Comparison of ENCODE assay signal across 8 cellular contexts in genomic region chr1:206685749-206686485, GRCh38. TPM values are rescaled to one million over a fixed set of nuclear protein-coding genes. Genes with fewer than 3 reads are reported as not detected.
DNase-seq lines count a peak whose midpoint lies in the region; ATAC-seq and TF ChIP-seq lines count a peak whose summit lies in the region.

No MANE protein-coding gene starts in this region.

- H4K20me1 ChIP-seq in MM.1S (ENCODE audit: insufficient read depth, low read length), result no peaks in the 10 kb centered on the region

- POLR2A ChIA-PET in CD4-positive, alpha-beta T cell (lab: Charles Lee), result interaction anchor here (0.9 to 1.1 kb wide), 2 partner anchors 18 to 235 kb away, joined by 3 to 4 read pairs; no protein-coding TSS in a partner anchor
- POLR2A ChIA-PET in activated CD4-positive, alpha-beta T cell treated with anti-CD3 and anti-CD28 coated beads, Interleukin-2, amount 10 ng/mL, durations not matched to agents 7 days and 5 days (lab: Charles Lee), result no interaction called here

- H3K4me3 Mint-ChIP-seq in CD4-positive, alpha-beta T cell, result peak overlapping the region; percentile 99
- H3K4me3 Mint-ChIP-seq in activated CD4-positive, alpha-beta T cell treated with anti-CD3 and anti-CD28 coated beads, Interleukin-2, amount 10 ng/mL, durations not matched to agents 7 days and 5 days, result peak overlapping the region; percentile 100
- peak overlapping the region; percentile 88 for H3K4me3 Mint-ChIP-seq in endodermal cell

- no peaks in the 10 kb centered on the region for H3K36me3 ChIP-seq in MM.1S (replicated peaks; ENCODE audit: insufficient read depth, low read length)
- H3K36me3 ChIP-seq in endodermal cell (ENCODE audit: control insufficient read depth, insufficient read depth, low read length), result no peaks in the 10 kb centered on the region
- H3K36me3 ChIP-seq in mesodermal cell (ENCODE audit: control insufficient read depth, insufficient read depth, low read length), result peaks cover 3% of the 10 kb centered on the region

- H2AFZ ChIP-seq in MM.1S (ENCODE audit: low read length), result peak overlapping the region; percentile 4

- H3K27me3 ChIP-seq in CD4-positive, alpha-beta T cell (ENCODE audit: control insufficient read depth, insufficient read depth, low read length), result no peaks in the 10 kb centered on the region
- 0 out of 2 replicates have a peak, but pooled peaks cover 13% of the 10 kb centered on the region for H3K27me3 ChIP-seq in MM.1S (replicated peaks; ENCODE audit: insufficient read depth, low read length)
- peaks cover 36% of the 10 kb centered on the region for H3K27me3 ChIP-seq in endodermal cell (ENCODE audit: control insufficient read depth, insufficient read depth, low read length, poor library complexity, severe bottlenecking)

- no peaks in the 10 kb centered on the region for H3K9me3 Mint-ChIP-seq in CD4-positive, alpha-beta T cell
- no peaks in the 10 kb centered on the region for H3K9me3 Mint-ChIP-seq in activated CD4-positive, alpha-beta T cell treated with anti-CD3 and anti-CD28 coated beads, Interleukin-2, amount 10 ng/mL, durations not matched to agents 7 days and 5 days
- H3K9me3 Mint-ChIP-seq in endodermal cell, result no peaks in the 10 kb centered on the region

- no peaks in the 10 kb centered on the region for H3K9me2 ChIP-seq in MM.1S (replicated peaks; ENCODE audit: insufficient read depth, low read length)

- 0 to 1% methylated on average over 14 to 49 of the region's 49 CpGs for WGBS in endodermal cell (ENCODE audit: insufficient coverage in 1 of 2, insufficient read length in 1 of 2), 2 experiments
- 0 to 1% methylated on average over 36 to 38 of the region's 49 CpGs for WGBS in mesodermal cell (ENCODE audit: insufficient coverage in 2 of 2), 2 experiments

- H3K9ac ChIP-seq in MM.1S (ENCODE audit: low read length) (peak overlapping the region; percentile 57), endodermal cell (ENCODE audit: extremely low read depth, low read length, poor library complexity, severe bottlenecking) (peak overlapping the region; percentile 93)

- H3K27ac Mint-ChIP-seq in CD4-positive, alpha-beta T cell, result peak overlapping the region; percentile 96
- peak overlapping the region; percentile 99 for H3K27ac Mint-ChIP-seq in activated CD4-positive, alpha-beta T cell treated with anti-CD3 and anti-CD28 coated beads, Interleukin-2, amount 10 ng/mL, durations not matched to agents 7 days and 5 days
- H3K27ac Mint-ChIP-seq in endodermal cell, result peak overlapping the region; percentile 97

- ATAC-seq in CD4-positive, alpha-beta T cell (ENCODE audit: poor library complexity), result peak; percentile 45
- no peak for ATAC-seq in GM18858 (IDR thresholded peaks at IDR 0.05; ENCODE audit: unreplicated experiment)

- peak overlapping the region; percentile 71 for H3K4me3 ChIP-seq in MM.1S (ENCODE audit: low read length)
- peak overlapping the region; percentile 93 for H3K4me3 ChIP-seq in endodermal cell (ENCODE audit: low read length)
- H3K4me3 ChIP-seq in mesodermal cell (ENCODE audit: extremely low read depth, insufficient read depth, low read length, poor library complexity, severe bottlenecking), result peak overlapping the region; percentile 81

- H3K79me2 ChIP-seq in MM.1S (ENCODE audit: low read length), result peaks cover 54% of the 10 kb centered on the region

- H3K27me3 Mint-ChIP-seq in CD4-positive, alpha-beta T cell, result no peaks in the 10 kb centered on the region
- H3K27me3 Mint-ChIP-seq in activated CD4-positive, alpha-beta T cell treated with anti-CD3 and anti-CD28 coated beads, Interleukin-2, amount 10 ng/mL, durations not matched to agents 7 days and 5 days, result peaks cover 5% of the 10 kb centered on the region
- peaks cover 36% of the 10 kb centered on the region for H3K27me3 Mint-ChIP-seq in endodermal cell (ENCODE audit: insufficient read depth)

- 0 out of 2 replicates have a peak, but pooled peaks cover 7% of the 10 kb centered on the region for H3F3A ChIP-seq in MM.1S (ENCODE audit: insufficient read depth, low read length)

- H3K4me1 ChIP-seq in MM.1S (ENCODE audit: low read length) (peaks cover 43% of the 10 kb centered on the region), endodermal cell (ENCODE audit: control insufficient read depth, insufficient read depth, low read length) (peaks cover 19% of the 10 kb centered on the region), mesodermal cell (ENCODE audit: control insufficient read depth, insufficient read depth, low read length, poor library complexity, severe bottlenecking) (peaks cover 39% of the 10 kb centered on the region)

- H3K4me2 ChIP-seq in MM.1S (ENCODE audit: low read depth, low read length), result peak overlapping the region; percentile 62

- no peak for TF ChIP-seq CTCF in CD4-positive, alpha-beta T cell (IDR thresholded peaks at IDR 0.05)
- TF ChIP-seq CTCF in GM20000 (IDR thresholded peaks at IDR 0.05; ENCODE audit: extremely low read depth, missing control alignments) (no peak), MM.1S (IDR thresholded peaks at IDR 0.05; ENCODE audit: low read length) (no peak), endodermal cell (conservative IDR thresholded peaks at IDR 0.05) (no peak)

- no peaks in the 10 kb centered on the region for H3K9me3 ChIP-seq in CD4-positive, alpha-beta T cell (ENCODE audit: control insufficient read depth, low read length)
- H3K9me3 ChIP-seq in MM.1S (replicated peaks; ENCODE audit: insufficient read depth, low read length), result no peaks in the 10 kb centered on the region
- no peaks in the 10 kb centered on the region for H3K9me3 ChIP-seq in endodermal cell (ENCODE audit: control insufficient read depth, low read length)
- no peaks in the 10 kb centered on the region for H3K9me3 ChIP-seq in mesodermal cell (ENCODE audit: control insufficient read depth, low read length)

- intact Hi-C loops in CD4-positive, alpha-beta T cell (cut with DNase I, micrococcal nuclease), result loop anchor here (2.0 to 5.0 kb wide), 2 partner anchors 17 to 36 kb away; no protein-coding TSS in a partner anchor

- DNase-seq in CD4-positive, alpha-beta T cell, result peak in 9 of 10 experiments; percentile 15 to 42 (median 25)
- peak; percentile 74 for DNase-seq in GM20000 (ENCODE audit: low spot score)
- DNase-seq in MM.1S, result peak; percentile 44
- peak; percentile 64 for DNase-seq in activated CD4-positive, alpha-beta T cell treated with anti-CD3 and anti-CD28 coated beads, Interleukin-2, amount 10 ng/mL, durations not matched to agents 7 days and 5 days
- DNase-seq in endodermal cell, result peak; percentile 83
- DNase-seq in stromal cell of bone marrow (ENCODE audit: low read depth), result peak; percentile 71

- peak overlapping the region; percentile 78 for H3K27ac ChIP-seq in CD4-positive, alpha-beta T cell (ENCODE audit: low read depth, low read length)
- peak overlapping the region; percentile 24; the same call in 1 of the 2 replicates for H3K27ac ChIP-seq in MM.1S (ENCODE audit: low read length)
- H3K27ac ChIP-seq in endodermal cell (ENCODE audit: low read depth, low read length), result peak overlapping the region; percentile 76
- H3K27ac ChIP-seq in mesodermal cell (ENCODE audit: low read depth, low read length, severe bottlenecking), result peak overlapping the region; percentile 92

- H3K36me3 Mint-ChIP-seq in CD4-positive, alpha-beta T cell (ENCODE audit: low read depth), result peaks cover 20% of the 10 kb centered on the region
- peaks cover 3% of the 10 kb centered on the region for H3K36me3 Mint-ChIP-seq in activated CD4-positive, alpha-beta T cell treated with anti-CD3 and anti-CD28 coated beads, Interleukin-2, amount 10 ng/mL, durations not matched to agents 7 days and 5 days (ENCODE audit: low read depth)
- H3K36me3 Mint-ChIP-seq in endodermal cell (ENCODE audit: low read depth), result no peaks in the 10 kb centered on the region

- peaks cover 56% of the 10 kb centered on the region for H3K4me1 Mint-ChIP-seq in CD4-positive, alpha-beta T cell (ENCODE audit: low read depth)
- peaks cover 42% of the 10 kb centered on the region for H3K4me1 Mint-ChIP-seq in activated CD4-positive, alpha-beta T cell treated with anti-CD3 and anti-CD28 coated beads, Interleukin-2, amount 10 ng/mL, durations not matched to agents 7 days and 5 days
- H3K4me1 Mint-ChIP-seq in endodermal cell, result peaks cover 42% of the 10 kb centered on the region

- CTCF ChIA-PET in CD4-positive, alpha-beta T cell (lab: Charles Lee), result interaction anchor here (0.5 kb wide), 1 partner anchor 126 kb away, joined by 3 read pairs; no protein-coding TSS in a partner anchor
- CTCF ChIA-PET in activated CD4-positive, alpha-beta T cell treated with anti-CD3 and anti-CD28 coated beads, Interleukin-2, amount 10 ng/mL, durations not matched to agents 7 days and 5 days (lab: Charles Lee), result interaction anchor here (1.6 to 2.3 kb wide), 2 partner anchors 11 to 17 kb away, joined by 3 to 8 read pairs; no protein-coding TSS in a partner anchor

RNA-seq across cellular contexts. Expression of gene MAPKAPK2, which starts 1.2 kb away (rescaled TPM):
- total RNA-seq in CD4-positive, alpha-beta T cell, result 100 to 1,000 TPM; 157 to 166 TPM
- 10 to 100 TPM; 55.5 to 57.4 TPM for total RNA-seq in activated CD4-positive, alpha-beta T cell treated with anti-CD3 and anti-CD28 coated beads, Interleukin-2, amount 10 ng/mL, durations not matched to agents 7 days and 5 days
- 10 to 100 TPM; 72.8 to 79.7 TPM for total RNA-seq in endodermal cell
- polyA plus RNA-seq in endodermal cell (2013, experiment 1 of 2), result 79.7 TPM
- polyA plus RNA-seq in endodermal cell (2013, experiment 2 of 2), result 76.4 TPM
- 91.5 TPM for polyA plus RNA-seq in mesodermal cell (2013, experiment 1 of 2)
- 79.3 TPM for polyA plus RNA-seq in mesodermal cell (2013, experiment 2 of 2)

RNA-seq across cellular contexts. Expression of gene DYRK3, which starts 50.6 kb away (rescaled TPM):
- 1 to 10 TPM; 1.6 to 1.7 TPM for total RNA-seq in CD4-positive, alpha-beta T cell
- 1 to 10 TPM; 4.0 to 4.3 TPM for total RNA-seq in activated CD4-positive, alpha-beta T cell treated with anti-CD3 and anti-CD28 coated beads, Interleukin-2, amount 10 ng/mL, durations not matched to agents 7 days and 5 days
- total RNA-seq in endodermal cell, result 10 to 100 TPM in 1 of 2 donors, 1 to 10 TPM in 1; 9.0 to 13.5 TPM
- polyA plus RNA-seq in endodermal cell (2013, experiment 1 of 2), result 10.0 TPM
- polyA plus RNA-seq in endodermal cell (2013, experiment 2 of 2), result 10.5 TPM
- polyA plus RNA-seq in mesodermal cell (2013, experiment 1 of 2), result 12.6 TPM
- polyA plus RNA-seq in mesodermal cell (2013, experiment 2 of 2), result 10.4 TPM

Comparison
In these comparisons a context has a peak if more than half of its experiments do, and no peak if none do; other contexts are left out.
1. DNase-seq: peak in every context shown above with its lines; median percentile 83 in endodermal cell; 74 in GM20000; 71 in stromal cell of bone marrow; 64 in activated CD4-positive, alpha-beta T cell treated with anti-CD3 and anti-CD28 coated beads, Interleukin-2, amount 10 ng/mL, durations not matched to agents 7 days and 5 days; 44 in MM.1S; 25 in CD4-positive, alpha-beta T cell.
2. H3K27ac ChIP-seq: peak in every context shown above with its lines; median percentile 92 in mesodermal cell; 78 in CD4-positive, alpha-beta T cell; 76 in endodermal cell; 24 in MM.1S.